Comparison of ENCODE assay signal across 18 cellular contexts in genomic region chr5:135304352-135305221, GRCh38.
DNase-seq lines count a peak whose midpoint lies in the region; ATAC-seq and TF ChIP-seq lines count a peak whose summit lies in the region.
"Had no signal": no experiment of that assay in that cellular context is flagged by ENCODE, and none has a peak within 500 bp of the region (broad histone marks: within the 10 kb centered on the region; RNA-seq: fewer than 3 reads in every experiment).

No MANE protein-coding gene starts in this region.

- intact Hi-C loops in activated CD8-positive, alpha-beta T cell treated with anti-CD3 and anti-CD28 coated beads for 36 hours (cut with micrococcal nuclease) = no loop called here

- peak overlapping the region; percentile 22 for H3K4me3 ChIP-seq in SJCRH30
- no peak overlapping the region for H3K4me3 ChIP-seq in retinal pigment epithelial cell (ENCODE audit: low read length)
- H3K4me3 ChIP-seq: dorsolateral prefrontal cortex, sigmoid colon, SK-N-MC had no signal

- POLR2A ChIA-PET in activated CD8-positive, alpha-beta T cell treated with anti-CD3 and anti-CD28 coated beads, Interleukin-2, amount 10 ng/mL, durations not matched to agents 7 days and 5 days (lab: Charles Lee) = no interaction called here
- POLR2A ChIA-PET in activated CD8-positive, alpha-beta T cell treated with anti-CD3 and anti-CD28 coated beads for 36 hours (lab: Charles Lee) = no interaction called here
- POLR2A ChIA-PET in T-cell (lab: Charles Lee) = no interaction called here

- no peaks in the 10 kb centered on the region for H3K36me3 ChIP-seq in SJCRH30
- H3K36me3 ChIP-seq: sigmoid colon had no signal

- peaks cover 37% of the 10 kb centered on the region for H3K27me3 Mint-ChIP-seq in activated CD8-positive, alpha-beta T cell treated with anti-CD3 and anti-CD28 coated beads, Interleukin-2, amount 10 ng/mL, durations not matched to agents 7 days and 5 days (ENCODE audit: low read depth)
- peaks cover 5% of the 10 kb centered on the region for H3K27me3 Mint-ChIP-seq in activated CD8-positive, alpha-beta T cell treated with anti-CD3 and anti-CD28 coated beads for 36 hours
- peaks cover 7 to 19% of the 10 kb centered on the region in 2 donors for H3K27me3 Mint-ChIP-seq in T-cell

- CTCF ChIA-PET in activated CD8-positive, alpha-beta T cell treated with anti-CD3 and anti-CD28 coated beads, Interleukin-2, amount 10 ng/mL, durations not matched to agents 7 days and 5 days (lab: Charles Lee) = no interaction called here
- CTCF ChIA-PET in activated CD8-positive, alpha-beta T cell treated with anti-CD3 and anti-CD28 coated beads for 36 hours (lab: Charles Lee) = no interaction called here
- CTCF ChIA-PET in T-cell (lab: Charles Lee) = no interaction called here

- no peak for TF ChIP-seq CTCF in activated CD8-positive, alpha-beta T cell treated with anti-CD3 and anti-CD28 coated beads for 36 hours (IDR thresholded peaks at IDR 0.05)
- TF ChIP-seq CTCF in retinal pigment epithelial cell (conservative IDR thresholded peaks at IDR 0.05; ENCODE audit: low read depth, low read length) = peak; percentile 23

- no peaks in the 10 kb centered on the region for H3K9me3 ChIP-seq in SJCRH30 (replicated peaks)
- H3K9me3 ChIP-seq: sigmoid colon had no signal

- DNase-seq in activated CD8-positive, alpha-beta T cell treated with anti-CD3 and anti-CD28 coated beads, Interleukin-2, amount 10 ng/mL, durations not matched to agents 7 days and 5 days = no peak
- DNase-seq in activated CD8-positive, alpha-beta T cell treated with anti-CD3 and anti-CD28 coated beads for 36 hours = no peak
- peak; percentile 98 for DNase-seq in SJCRH30
- peak; percentile 55 for DNase-seq in glomerular visceral epithelial cell (ENCODE audit: extremely low spot score)
- no peak for DNase-seq in retinal pigment epithelial cell (ENCODE audit: low read depth)
- DNase-seq in medulla oblongata (ENCODE audit: extremely low spot score) = no peak
- no peak for DNase-seq in T-cell
- DNase-seq: activated CD4-positive, alpha-beta T cell treated with anti-CD3 and anti-CD28 coated beads, Interleukin-2, amount 50 U/mL, for 4 hours; activated T-cell treated with anti-CD3 and anti-CD28 coated beads, Interleukin-2, amount 50 U/mL, for 48 hours; NCI-H2029 treated with DMSO at 0.1 percent for 48 hours; NCI-H510A treated with DMSO at 0.1 percent for 48 hours; occipital lobe; sigmoid colon; stimulated activated CD4-positive, alpha-beta T cell treated with anti-CD3 and anti-CD28 coated beads, Interleukin-2, amount 100 ng/mL, for 24 hours had no signal

- H3K4me3 Mint-ChIP-seq in activated CD8-positive, alpha-beta T cell treated with anti-CD3 and anti-CD28 coated beads, Interleukin-2, amount 10 ng/mL, durations not matched to agents 7 days and 5 days = no peak overlapping the region
- H3K4me3 Mint-ChIP-seq in activated CD8-positive, alpha-beta T cell treated with anti-CD3 and anti-CD28 coated beads for 36 hours = no peak overlapping the region
- no peak overlapping the region for H3K4me3 Mint-ChIP-seq in T-cell

- ATAC-seq in activated CD8-positive, alpha-beta T cell treated with anti-CD3 and anti-CD28 coated beads, Interleukin-2, amount 10 ng/mL, durations not matched to agents 7 days and 5 days = no peak
- no peak for ATAC-seq in activated CD8-positive, alpha-beta T cell treated with anti-CD3 and anti-CD28 coated beads for 36 hours
- no peak for ATAC-seq in HG02973 (IDR thresholded peaks at IDR 0.05; ENCODE audit: unreplicated experiment)
- no peak for ATAC-seq in T-cell (replicated peaks in 1 of 4)
- ATAC-seq: activated naive CD4-positive, alpha-beta T cell treated with anti-CD3 and anti-CD28 coated beads, Interleukin-2, amount 50 U/mL, for 72 hours had no signal

- H3K4me1 Mint-ChIP-seq in activated CD8-positive, alpha-beta T cell treated with anti-CD3 and anti-CD28 coated beads, Interleukin-2, amount 10 ng/mL, durations not matched to agents 7 days and 5 days (ENCODE audit: low read depth) = peaks cover 51% of the 10 kb centered on the region
- H3K4me1 Mint-ChIP-seq in activated CD8-positive, alpha-beta T cell treated with anti-CD3 and anti-CD28 coated beads for 36 hours (ENCODE audit: low read depth) = peaks cover 5% of the 10 kb centered on the region
- H3K4me1 Mint-ChIP-seq in T-cell = peaks cover 0 to 16% (median 1%) of the 10 kb centered on the region in 3 donors

- H3K4me1 ChIP-seq in SJCRH30 = peaks cover 66% of the 10 kb centered on the region

- H3K9me3 Mint-ChIP-seq in activated CD8-positive, alpha-beta T cell treated with anti-CD3 and anti-CD28 coated beads, Interleukin-2, amount 10 ng/mL, durations not matched to agents 7 days and 5 days (ENCODE audit: insufficient read depth) = no peaks in the 10 kb centered on the region
- H3K9me3 Mint-ChIP-seq in activated CD8-positive, alpha-beta T cell treated with anti-CD3 and anti-CD28 coated beads for 36 hours = no peaks in the 10 kb centered on the region
- no peaks in the 10 kb centered on the region for H3K9me3 Mint-ChIP-seq in T-cell
- H3K9me3 Mint-ChIP-seq: activated naive CD4-positive, alpha-beta T cell treated with anti-CD3 and anti-CD28 coated beads, Interleukin-2, amount 50 U/mL, for 72 hours had no signal

- peak overlapping the region; percentile 17 for H3K27ac Mint-ChIP-seq in activated CD8-positive, alpha-beta T cell treated with anti-CD3 and anti-CD28 coated beads, Interleukin-2, amount 10 ng/mL, durations not matched to agents 7 days and 5 days
- H3K27ac Mint-ChIP-seq in activated CD8-positive, alpha-beta T cell treated with anti-CD3 and anti-CD28 coated beads for 36 hours = no peak overlapping the region
- H3K27ac Mint-ChIP-seq in T-cell = no peak overlapping the region

- no peaks in the 10 kb centered on the region for H3K36me3 Mint-ChIP-seq in activated CD8-positive, alpha-beta T cell treated with anti-CD3 and anti-CD28 coated beads, Interleukin-2, amount 10 ng/mL, durations not matched to agents 7 days and 5 days (ENCODE audit: low read depth)
- no peaks in the 10 kb centered on the region for H3K36me3 Mint-ChIP-seq in activated CD8-positive, alpha-beta T cell treated with anti-CD3 and anti-CD28 coated beads for 36 hours (ENCODE audit: low read depth)
- H3K36me3 Mint-ChIP-seq in T-cell = no peaks in the 10 kb centered on the region
- H3K36me3 Mint-ChIP-seq: activated naive CD4-positive, alpha-beta T cell treated with anti-CD3 and anti-CD28 coated beads, Interleukin-2, amount 50 U/mL, for 72 hours had no signal

- peak overlapping the region; percentile 94 for H3K27ac ChIP-seq in SJCRH30
- H3K27ac ChIP-seq: dorsolateral prefrontal cortex, sigmoid colon, SK-N-MC had no signal

- H3K27me3 ChIP-seq in SJCRH30 = no peaks in the 10 kb centered on the region
- H3K27me3 ChIP-seq: sigmoid colon had no signal

Comparison
In these comparisons a context has a peak if more than half of its experiments do, and no peak if none do; other contexts are left out.
1. DNase-seq: peak in SJCRH30 (2 of 2) and glomerular visceral epithelial cell (single experiment); none in activated CD8-positive, alpha-beta T cell treated with anti-CD3 and anti-CD28 coated beads, Interleukin-2, amount 10 ng/mL, durations not matched to agents 7 days and 5 days (single experiment), activated CD8-positive, alpha-beta T cell treated with anti-CD3 and anti-CD28 coated beads for 36 hours (single experiment), retinal pigment epithelial cell (single experiment), medulla oblongata (single experiment) and T-cell (0 of 34).